ENCODE assay signal across 18 cellular contexts in the genomic region with DNA sequence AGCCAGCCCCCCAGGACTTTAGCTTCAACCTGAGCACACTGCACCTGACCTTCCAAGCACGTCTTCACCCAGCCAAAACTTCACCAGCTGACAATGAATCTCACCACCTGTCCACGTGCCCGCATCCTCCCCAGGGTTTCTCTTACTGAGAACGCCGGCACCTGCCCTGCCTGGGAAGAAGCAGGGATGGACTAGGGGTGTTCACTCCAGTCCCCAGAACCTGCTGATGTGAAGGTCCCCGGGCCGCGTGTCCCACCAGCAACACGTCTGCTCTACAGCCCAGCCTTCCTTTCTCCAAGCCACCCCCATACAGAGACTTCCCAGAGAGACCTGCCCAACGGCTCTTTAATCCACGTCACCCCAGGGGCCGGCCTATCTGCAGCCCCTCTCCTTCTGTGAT. TPM values are rescaled to one million over a fixed set of nuclear protein-coding genes. Genes with fewer than 3 reads are reported as not detected.
A peak's percentile ranks its signal among the peaks of the same experiment; 100 is the strongest.
DNase-seq lines count a peak whose midpoint lies in the region; ATAC-seq and TF ChIP-seq lines count a peak whose summit lies in the region.
"Had no signal": no experiment of that assay in that cellular context is flagged by ENCODE, and none has a peak within 500 bp of the region (broad histone marks: within the 10 kb centered on the region; RNA-seq: fewer than 3 reads in every experiment).

No MANE protein-coding gene starts in this region.

- peaks cover 26% of the 10 kb centered on the region for H3K4me1 Mint-ChIP-seq in activated CD8-positive, alpha-beta memory T cell treated with anti-CD3 and anti-CD28 coated beads, Interleukin-2, amount 10 ng/mL, durations not matched to agents 7 days and 5 days
- peaks cover 34% of the 10 kb centered on the region for H3K4me1 Mint-ChIP-seq in WTC11
- H3K4me1 Mint-ChIP-seq in stimulated activated memory B cell treated with anti-CD40 and anti-IgM and Interleukin-4, amounts not matched to agents 10 μg/mL and 1 μg/mL and 100 μg/mL, for 72 hours: peaks cover 47% of the 10 kb centered on the region

- no peak overlapping the region for H3K4me3 Mint-ChIP-seq in activated CD8-positive, alpha-beta memory T cell treated with anti-CD3 and anti-CD28 coated beads, Interleukin-2, amount 10 ng/mL, durations not matched to agents 7 days and 5 days
- no peak overlapping the region for H3K4me3 Mint-ChIP-seq in WTC11
- peak overlapping the region; percentile 68 for H3K4me3 Mint-ChIP-seq in stimulated activated memory B cell treated with anti-CD40 and anti-IgM and Interleukin-4, amounts not matched to agents 10 μg/mL and 1 μg/mL and 100 μg/mL, for 72 hours

- no peak for ATAC-seq in activated CD8-positive, alpha-beta memory T cell treated with anti-CD3 and anti-CD28 coated beads, Interleukin-2, amount 10 ng/mL, durations not matched to agents 7 days and 5 days
- ATAC-seq in WTC11: no peak
- ATAC-seq in gastroesophageal sphincter: no peak
- no peak for ATAC-seq in stimulated activated memory B cell treated with anti-CD40 and anti-IgM and Interleukin-4, amounts not matched to agents 10 μg/mL and 1 μg/mL and 100 μg/mL, for 72 hours
- no peak for ATAC-seq in left ventricle myocardium superior
- ATAC-seq in GM18907 (IDR thresholded peaks at IDR 0.05; ENCODE audit: unreplicated experiment): no peak
- no peak for ATAC-seq in GM19035 (IDR thresholded peaks at IDR 0.05; ENCODE audit: unreplicated experiment)
- ATAC-seq: K562 had no signal

- CTCF ChIA-PET in activated CD8-positive, alpha-beta memory T cell treated with anti-CD3 and anti-CD28 coated beads, Interleukin-2, amount 10 ng/mL, durations not matched to agents 7 days and 5 days (lab: Charles Lee): interaction anchor here (0.7 to 1.4 kb wide), 2 partner anchors 14 to 138 kb away, joined by 4 read pairs; no protein-coding TSS in a partner anchor
- CTCF ChIA-PET in WTC11 (lab: Charles Lee): no interaction called here

- H3K4me3 ChIP-seq in gastroesophageal sphincter: no peak overlapping the region
- H3K4me3 ChIP-seq: GM23248, K562, prostate gland had no signal

- POLR2A ChIA-PET in WTC11 (lab: Charles Lee): no interaction called here

- no peak for TF ChIP-seq CTCF in WTC11 (IDR thresholded peaks at IDR 0.05)
- no peak for TF ChIP-seq CTCF in gastroesophageal sphincter (IDR thresholded peaks at IDR 0.05)

- H3K36me3 Mint-ChIP-seq in activated CD8-positive, alpha-beta memory T cell treated with anti-CD3 and anti-CD28 coated beads, Interleukin-2, amount 10 ng/mL, durations not matched to agents 7 days and 5 days: peaks cover 2% of the 10 kb centered on the region
- H3K36me3 Mint-ChIP-seq in WTC11: no peaks in the 10 kb centered on the region
- peaks cover 18% of the 10 kb centered on the region for H3K36me3 Mint-ChIP-seq in stimulated activated memory B cell treated with anti-CD40 and anti-IgM and Interleukin-4, amounts not matched to agents 10 μg/mL and 1 μg/mL and 100 μg/mL, for 72 hours

- H3K36me3 ChIP-seq in gastroesophageal sphincter: peaks cover 0 to 18% of the 10 kb centered on the region in 2 donors
- H3K36me3 ChIP-seq: prostate gland had no signal

- 56% methylated on average over 9 of the region's 12 CpGs; no CpG with 5 or more reads in 1 of the 2 donors for WGBS in gastroesophageal sphincter (ENCODE audit: low coverage in 1 of 2), 2 donors

- TF ChIP-seq POLR2A in gastroesophageal sphincter (IDR thresholded peaks at IDR 0.05): no peak

- TF ChIP-seq EP300 in gastroesophageal sphincter (IDR thresholded peaks at IDR 0.05): no peak

- no peaks in the 10 kb centered on the region for H3K9me3 Mint-ChIP-seq in activated CD8-positive, alpha-beta memory T cell treated with anti-CD3 and anti-CD28 coated beads, Interleukin-2, amount 10 ng/mL, durations not matched to agents 7 days and 5 days (ENCODE audit: low read depth)
- no peaks in the 10 kb centered on the region for H3K9me3 Mint-ChIP-seq in WTC11
- H3K9me3 Mint-ChIP-seq in stimulated activated memory B cell treated with anti-CD40 and anti-IgM and Interleukin-4, amounts not matched to agents 10 μg/mL and 1 μg/mL and 100 μg/mL, for 72 hours: no peaks in the 10 kb centered on the region

- H3K27me3 ChIP-seq in gastroesophageal sphincter: no peaks in the 10 kb centered on the region

- H3K27ac ChIP-seq in gastroesophageal sphincter: peak overlapping the region in 3 of 4 donors; percentile 41 to 53 (median 45)
- H3K27ac ChIP-seq: GM23248, prostate gland had no signal

- H3K9me3 ChIP-seq in gastroesophageal sphincter: no peaks in the 10 kb centered on the region
- H3K9me3 ChIP-seq: prostate gland had no signal

- H3K27ac Mint-ChIP-seq in activated CD8-positive, alpha-beta memory T cell treated with anti-CD3 and anti-CD28 coated beads, Interleukin-2, amount 10 ng/mL, durations not matched to agents 7 days and 5 days: peak overlapping the region; percentile 49
- peak overlapping the region; percentile 65; the same call in 1 of the 2 replicates for H3K27ac Mint-ChIP-seq in WTC11
- peak overlapping the region; percentile 83 for H3K27ac Mint-ChIP-seq in stimulated activated memory B cell treated with anti-CD40 and anti-IgM and Interleukin-4, amounts not matched to agents 10 μg/mL and 1 μg/mL and 100 μg/mL, for 72 hours

- intact Hi-C loops in left ventricle myocardium superior (cut with micrococcal nuclease): no loop called here

- peaks cover 2 to 90% (median 50%) of the 10 kb centered on the region in 3 donors for H3K4me1 ChIP-seq in gastroesophageal sphincter

- H3K27me3 Mint-ChIP-seq in activated CD8-positive, alpha-beta memory T cell treated with anti-CD3 and anti-CD28 coated beads, Interleukin-2, amount 10 ng/mL, durations not matched to agents 7 days and 5 days: no peaks in the 10 kb centered on the region
- no peaks in the 10 kb centered on the region for H3K27me3 Mint-ChIP-seq in WTC11 (ENCODE audit: low read depth)
- H3K27me3 Mint-ChIP-seq in stimulated activated memory B cell treated with anti-CD40 and anti-IgM and Interleukin-4, amounts not matched to agents 10 μg/mL and 1 μg/mL and 100 μg/mL, for 72 hours: no peaks in the 10 kb centered on the region

- DNase-seq in activated CD8-positive, alpha-beta memory T cell treated with anti-CD3 and anti-CD28 coated beads, Interleukin-2, amount 10 ng/mL, durations not matched to agents 7 days and 5 days: no peak
- DNase-seq in activated CD8-positive, alpha-beta memory T cell treated with anti-CD3 and anti-CD28 coated beads for 24 hours: no peak
- DNase-seq in WTC11 (ENCODE audit: low spot score) (no peak), left ventricle myocardium superior (no peak)
- DNase-seq: activated CD4-positive, alpha-beta T cell treated with anti-CD3 and anti-CD28 coated beads for 4 hours; activated T-cell treated with anti-CD3 and anti-CD28 coated beads, Interleukin-2, amount 50 U/mL, for 48 hours; amniotic stem cell; foreskin melanocyte; GM23248; NCI-H1417; NCI-H345; stimulated activated CD4-positive, alpha-beta T cell treated with anti-CD3 and anti-CD28 coated beads, Interleukin-12 subunit alpha, Interleukin-12 subunit beta, amount 100 ng/mL, for 4 hours had no signal

TF ChIP-seq in WTC11, 78 proteins besides CTCF, POLR2A, EP300 and RAD21 (continues in another document):
- TF ChIP-seq NR2C2 (CRISPR knock-in tag; IDR thresholded peaks at IDR 0.05) (no peak), GABPB1 (CRISPR knock-in tag; IDR thresholded peaks at IDR 0.05) (no peak), NFYB (CRISPR knock-in tag; conservative IDR thresholded peaks at IDR 0.05; ENCODE audit: low read depth) (no peak), SP1 (CRISPR knock-in tag; conservative IDR thresholded peaks at IDR 0.05) (no peak), SOX15 (CRISPR knock-in tag; IDR thresholded peaks at IDR 0.05) (no peak), ZNF138 (CRISPR knock-in tag; conservative IDR thresholded peaks at IDR 0.05) (no peak)
- TF ChIP-seq, protein P1, sequence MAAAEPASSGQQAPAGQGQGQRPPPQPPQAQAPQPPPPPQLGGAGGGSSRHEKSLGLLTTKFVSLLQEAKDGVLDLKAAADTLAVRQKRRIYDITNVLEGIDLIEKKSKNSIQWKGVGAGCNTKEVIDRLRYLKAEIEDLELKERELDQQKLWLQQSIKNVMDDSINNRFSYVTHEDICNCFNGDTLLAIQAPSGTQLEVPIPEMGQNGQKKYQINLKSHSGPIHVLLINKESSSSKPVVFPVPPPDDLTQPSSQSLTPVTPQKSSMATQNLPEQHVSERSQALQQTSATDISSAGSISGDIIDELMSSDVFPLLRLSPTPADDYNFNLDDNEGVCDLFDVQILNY (CRISPR knock-in tag; IDR thresholded peaks at IDR 0.05): no peak
- TF ChIP-seq, protein P2, sequence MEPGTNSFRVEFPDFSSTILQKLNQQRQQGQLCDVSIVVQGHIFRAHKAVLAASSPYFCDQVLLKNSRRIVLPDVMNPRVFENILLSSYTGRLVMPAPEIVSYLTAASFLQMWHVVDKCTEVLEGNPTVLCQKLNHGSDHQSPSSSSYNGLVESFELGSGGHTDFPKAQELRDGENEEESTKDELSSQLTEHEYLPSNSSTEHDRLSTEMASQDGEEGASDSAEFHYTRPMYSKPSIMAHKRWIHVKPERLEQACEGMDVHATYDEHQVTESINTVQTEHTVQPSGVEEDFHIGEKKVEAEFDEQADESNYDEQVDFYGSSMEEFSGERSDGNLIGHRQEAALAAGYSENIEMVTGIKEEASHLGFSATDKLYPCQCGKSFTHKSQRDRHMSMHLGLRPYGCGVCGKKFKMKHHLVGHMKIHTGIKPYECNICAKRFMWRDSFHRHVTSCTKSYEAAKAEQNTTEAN (CRISPR knock-in tag; IDR thresholded peaks at IDR 0.05): no peak
- TF ChIP-seq, protein P3, sequence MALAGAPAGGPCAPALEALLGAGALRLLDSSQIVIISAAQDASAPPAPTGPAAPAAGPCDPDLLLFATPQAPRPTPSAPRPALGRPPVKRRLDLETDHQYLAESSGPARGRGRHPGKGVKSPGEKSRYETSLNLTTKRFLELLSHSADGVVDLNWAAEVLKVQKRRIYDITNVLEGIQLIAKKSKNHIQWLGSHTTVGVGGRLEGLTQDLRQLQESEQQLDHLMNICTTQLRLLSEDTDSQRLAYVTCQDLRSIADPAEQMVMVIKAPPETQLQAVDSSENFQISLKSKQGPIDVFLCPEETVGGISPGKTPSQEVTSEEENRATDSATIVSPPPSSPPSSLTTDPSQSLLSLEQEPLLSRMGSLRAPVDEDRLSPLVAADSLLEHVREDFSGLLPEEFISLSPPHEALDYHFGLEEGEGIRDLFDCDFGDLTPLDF (CRISPR knock-in tag; IDR thresholded peaks at IDR 0.05): no peak

RNA-seq across cellular contexts. Expression of a gene that starts 12.8 kb away (rescaled TPM):
- total RNA-seq in activated CD8-positive, alpha-beta memory T cell treated with anti-CD3 and anti-CD28 coated beads, Interleukin-2, amount 10 ng/mL, durations not matched to agents 7 days and 5 days: 10 to 100 TPM; 36.4 to 46.1 TPM
- 18.4 to 28.1 TPM (median 20.3 TPM) in 3 replicates for total RNA-seq in WTC11 (2021)
- 100 to 1,000 TPM in 1 of 4 donors, 10 to 100 TPM in 3; 33.4 to 103 (median 74.7) TPM for total RNA-seq in gastroesophageal sphincter
- 81.7 TPM for total RNA-seq in left ventricle myocardium superior
